ENCODE assay signal across 8 cellular contexts in genomic region chr16:12803203-12804093, GRCh38. TPM values are rescaled to one million over a fixed set of nuclear protein-coding genes. Genes with fewer than 3 reads are reported as not detected.
DNase-seq lines count a peak whose midpoint lies in the region; ATAC-seq lines count a peak whose summit lies in the region.

A gene with protein sequence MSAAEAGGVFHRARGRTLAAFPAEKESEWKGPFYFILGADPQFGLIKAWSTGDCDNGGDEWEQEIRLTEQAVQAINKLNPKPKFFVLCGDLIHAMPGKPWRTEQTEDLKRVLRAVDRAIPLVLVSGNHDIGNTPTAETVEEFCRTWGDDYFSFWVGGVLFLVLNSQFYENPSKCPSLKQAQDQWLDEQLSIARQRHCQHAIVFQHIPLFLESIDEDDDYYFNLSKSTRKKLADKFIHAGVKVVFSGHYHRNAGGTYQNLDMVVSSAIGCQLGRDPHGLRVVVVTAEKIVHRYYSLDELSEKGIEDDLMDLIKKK (minus strand): TSS chr16:12803887. CDS start chr16:12803776, 111 bp downstream.

- peak within 1 kb of the TSS; percentile 73 for H3K27ac ChIP-seq in cingulate gyrus (ENCODE audit: low read depth, low read length)
- H3K27ac ChIP-seq in layer of hippocampus (ENCODE audit: low read depth, low read length), result peak within 1 kb of the TSS; percentile 86

- peak; percentile 95 for DNase-seq in AG08396 (ENCODE audit: low spot score)
- peak; percentile 85 for DNase-seq in NCI-H460 (ENCODE audit: extremely low read depth, low read depth)
- peak; percentile 87 for DNase-seq in activated CD4-positive, alpha-beta T cell treated with anti-CD3 and anti-CD28 coated beads for 4 hours
- peak; percentile 69 to 85 for DNase-seq in stimulated activated CD4-positive, alpha-beta T cell treated with anti-CD3 and anti-CD28 coated beads, Interleukin-1b, Interleukin-23, amount 100 ng/mL, for 1 hour (ENCODE audit: low read depth in 2 of 2)

- H3K27me3 ChIP-seq in layer of hippocampus (ENCODE audit: control insufficient read depth, insufficient read depth, low read length), result no peaks in the 10 kb centered on the region

- ATAC-seq in GM19023 (IDR thresholded peaks at IDR 0.05; ENCODE audit: unreplicated experiment) (peak; percentile 90), HG03196 (IDR thresholded peaks at IDR 0.05; ENCODE audit: unreplicated experiment) (peak; percentile 88)

RNA-seq across cellular contexts. Expression of the gene that starts here (rescaled TPM):
- 7.5 and 9.5 TPM in 2 replicates for total RNA-seq in NCI-H460 (2014; rRNA removed; shearing (Covaris generic))
- polyA plus RNA-seq in NCI-H460 (2014; cell fraction: nucleus; rRNA removed), result 2.9 and 3.4 TPM in 2 replicates

Comparison
In these comparisons a context has a peak if more than half of its experiments do, and no peak if none do; other contexts are left out.
1. Peak in every context shown above with its lines: DNase-seq, ATAC-seq and H3K27ac ChIP-seq.